9 cellular contexts compared by ENCODE assay signal in genomic region chr2:239398536-239398935, GRCh38. TPM values are rescaled to one million over a fixed set of nuclear protein-coding genes. Genes with fewer than 3 reads are reported as not detected.
DNase-seq lines count a peak whose midpoint lies in the region; ATAC-seq and TF ChIP-seq lines count a peak whose summit lies in the region.
"Had no signal": no experiment of that assay in that cellular context is flagged by ENCODE, and none has a peak within 500 bp of the region (broad histone marks: within the 10 kb centered on the region; RNA-seq: fewer than 3 reads in every experiment).

No MANE protein-coding gene starts in this region.

- POLR2A ChIA-PET in AG04449 (lab: Yijun Ruan, JAX), result no interaction called here

- DNase-seq in AG04449 (ENCODE audit: low read depth, low spot score) (no peak), GM03348 (ENCODE audit: low spot score) (peak; percentile 31), adrenal gland (peak in 4 of 7 donors; percentile 34 to 58 (median 46)), lower lobe of right lung (no peak), body of pancreas (no peak), UCSD-AML1 (lab: John Stamatoyannopoulos, UW; ENCODE audit: unreplicated experiment) (no peak)
- DNase-seq: NCI-H1105 had no signal

- CTCF ChIA-PET in AG04449 (lab: Yijun Ruan, JAX), result interaction anchor here (0.8 to 2.4 kb wide), 4 partner anchors 8 to 594 kb away, joined by 3 to 15 read pairs (median 6); no protein-coding TSS in a partner anchor

- peaks cover 10% of the 10 kb centered on the region for H3K27me3 Mint-ChIP-seq in nephron (ENCODE audit: low read depth)

- H3K9me3 ChIP-seq in adrenal gland (replicated peaks in 1 of 3) (no peaks in the 10 kb centered on the region), lower lobe of right lung (no peaks in the 10 kb centered on the region), body of pancreas (no peaks in the 10 kb centered on the region)

- no peak for TF ChIP-seq POLR2A in adrenal gland (IDR thresholded peaks at IDR 0.05)
- no peak for TF ChIP-seq POLR2A in body of pancreas (IDR thresholded peaks at IDR 0.05)

- H3K4me1 ChIP-seq in adrenal gland (replicated peaks in 1 of 2) (peaks cover 28 to 70% of the 10 kb centered on the region in 2 donors), lower lobe of right lung (peaks cover 23% of the 10 kb centered on the region), body of pancreas (peaks cover 28% of the 10 kb centered on the region)

- H3K27me3 ChIP-seq in adrenal gland, result no peaks in the 10 kb centered on the region
- H3K27me3 ChIP-seq in lower lobe of right lung (ENCODE audit: low read depth), result no peaks in the 10 kb centered on the region
- no peaks in the 10 kb centered on the region for H3K27me3 ChIP-seq in body of pancreas

- H3K36me3 ChIP-seq in adrenal gland (replicated peaks in 1 of 2) (no peaks in the 10 kb centered on the region), lower lobe of right lung (no peaks in the 10 kb centered on the region), body of pancreas (replicated peaks in 1 of 2; ENCODE audit: insufficient read depth in 1 of 2, low read depth in 2 of 2) (no peaks in the 10 kb centered on the region)

- intact Hi-C loops in adrenal gland (cut with DNase I) (loop anchor here (10.0 kb wide), 3 partner anchors 84 to 254 kb away; no protein-coding TSS in a partner anchor), lower lobe of right lung (cut with DNase I) (no loop called here), body of pancreas (cut with DNase I) (no loop called here)

- H3K27ac ChIP-seq in adrenal gland (peak overlapping the region in 4 of 5 donors; percentile 54 to 97 (median 80)), lower lobe of right lung (no peak overlapping the region), body of pancreas (no peak overlapping the region)

- no peak for ATAC-seq in lower lobe of right lung
- ATAC-seq in body of pancreas, result no peak
- ATAC-seq in GM19467 (IDR thresholded peaks at IDR 0.05; ENCODE audit: unreplicated experiment), result no peak

- 41 to 59% (median 46%) methylated on average over 11 of the region's 11 CpGs for WGBS in adrenal gland, 4 donors
- 78 to 83% methylated on average over 10 to 11 of the region's 11 CpGs for WGBS in body of pancreas, 2 donors

- peaks cover 4% of the 10 kb centered on the region for H3K9me3 Mint-ChIP-seq in nephron

- H3K4me3 ChIP-seq in AG04449 (ENCODE audit: low read depth, low read length), result peak overlapping the region; percentile 31
- H3K4me3 ChIP-seq in adrenal gland, result peak overlapping the region in 1 of 4 donors; percentile 73
- H3K4me3 ChIP-seq in lower lobe of right lung, result no peak overlapping the region
- no peak overlapping the region for H3K4me3 ChIP-seq in body of pancreas

- H3K36me3 Mint-ChIP-seq in nephron (ENCODE audit: low read depth), result no peaks in the 10 kb centered on the region

- H3K4me1 Mint-ChIP-seq in nephron, result peaks cover 62% of the 10 kb centered on the region

- H3K27ac Mint-ChIP-seq in nephron, result peak overlapping the region; percentile 89 to 97 (median 93)

- no peak for TF ChIP-seq CTCF in AG04449 (IDR thresholded peaks at IDR 0.05; ENCODE audit: insufficient read depth, low read length, missing control alignments)
- TF ChIP-seq CTCF in adrenal gland (IDR thresholded peaks at IDR 0.05), result no peak
- no peak for TF ChIP-seq CTCF in nephron (IDR thresholded peaks at IDR 0.05; ENCODE audit: unreplicated experiment in 3 of 3)
- TF ChIP-seq CTCF in lower lobe of right lung (IDR thresholded peaks at IDR 0.05), result no peak
- TF ChIP-seq CTCF in body of pancreas (IDR thresholded peaks at IDR 0.05), result no peak

- H3K4me3 Mint-ChIP-seq in nephron, result peak overlapping the region; percentile 92 to 97 (median 94)

RNA-seq across cellular contexts. Expression of gene HDAC4, which starts 2.3 kb away (rescaled TPM):
- total RNA-seq in adrenal gland (10 to 100 TPM; 21.3 to 88.9 (median 41.2) TPM), lower lobe of right lung (44.9 TPM), body of pancreas (100 to 1,000 TPM in 1 of 2 donors, 1 to 10 TPM in 1; 9.3 to 139 TPM)
- 10 to 100 TPM in 1 of 3 donors, 1 to 10 TPM in 2; 8.3 to 22.5 (median 8.7) TPM for polyA plus RNA-seq in adrenal gland

Comparison
In these comparisons a context has a peak if more than half of its experiments do, and no peak if none do; other contexts are left out.
1. DNase-seq: peak in GM03348 (single experiment) and adrenal gland (4 of 7); none in AG04449 (single experiment), lower lobe of right lung (single experiment), body of pancreas (0 of 4) and UCSD-AML1 (single experiment).
2. H3K27ac ChIP-seq: peak in adrenal gland (4 of 5); none in lower lobe of right lung (single experiment) and body of pancreas (0 of 4).
3. intact Hi-C loops: an anchor here in adrenal gland (10.0 kb wide); none called in lower lobe of right lung and body of pancreas.